ENCODE assay signal across 28 cellular contexts in the genomic region with DNA sequence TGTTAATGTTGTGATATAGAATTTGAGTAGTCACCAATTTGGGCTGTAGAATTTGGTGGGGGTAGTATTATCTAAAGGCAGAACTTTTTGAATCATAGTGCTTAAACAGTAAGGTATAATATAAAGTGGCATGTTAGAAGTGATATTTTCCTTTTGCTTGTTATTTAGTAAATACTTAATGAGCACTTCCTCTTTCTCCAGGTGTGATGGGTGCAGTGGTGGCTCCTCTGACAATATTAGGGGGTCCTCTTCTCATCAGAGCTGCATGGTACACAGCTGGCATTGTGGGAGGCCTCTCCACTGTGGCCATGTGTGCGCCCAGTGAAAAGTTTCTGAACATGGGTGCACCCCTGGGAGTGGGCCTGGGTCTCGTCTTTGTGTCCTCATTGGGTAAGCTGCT. TPM values are rescaled to one million over a fixed set of nuclear protein-coding genes. Genes with fewer than 3 reads are reported as not detected.
"Had no signal": no experiment of that assay in that cellular context is flagged by ENCODE, and none has a peak within 500 bp of the region (broad histone marks: within the 10 kb centered on the region; RNA-seq: fewer than 3 reads in every experiment).

No MANE protein-coding gene starts in this region.

- H3K27ac Mint-ChIP-seq: nephron, progenitor cell of endocrine pancreas had no signal

- H3K9me3 ChIP-seq: heart left ventricle, pancreas, tibial artery, upper lobe of left lung, uterus had no signal

- DNase-seq: dorsolateral prefrontal cortex; effector CD8-positive, alpha-beta T cell; heart left ventricle; hippocampal formation; left colon; left ventricle myocardium superior; mesendoderm; naive B cell; occipital lobe; pancreas; right cardiac atrium; small intestine; stimulated activated CD4-positive, alpha-beta T cell treated with anti-CD3 and anti-CD28 coated beads, Interleukin-12 subunit alpha, Interleukin-12 subunit beta, amount 100 ng/mL, for 4 hours; stimulated activated CD4-positive, alpha-beta T cell treated with anti-CD3 and anti-CD28 coated beads, Interleukin-2, amount 100 ng/mL, for 48 hours; tibial artery; upper lobe of left lung; uterus had no signal

- FAIRE-seq: endometrium, frontal cortex, small intestine had no signal

- H3K9me3 Mint-ChIP-seq: naive B cell; nephron; stimulated activated naive CD8-positive, alpha-beta T cell treated with anti-CD3 and anti-CD28 coated beads, Interleukin-15, Interleukin-2, amounts not matched to agents 100 ng/mL and 50 ng/mL, for 24 hours had no signal

- H3K27me3 ChIP-seq: dorsolateral prefrontal cortex, heart left ventricle, pancreas, tibial artery, upper lobe of left lung, uterus had no signal

- ATAC-seq: esophagus mucosa, left colon, left ventricle myocardium superior, pancreas, right cardiac atrium had no signal

- H3K4me3 ChIP-seq: dorsolateral prefrontal cortex, heart left ventricle, lung, pancreas, tibial artery, upper lobe of left lung, uterus had no signal

- H3K27ac ChIP-seq: dorsolateral prefrontal cortex, heart left ventricle, pancreas, tibial artery, upper lobe of left lung, uterus had no signal

- H3K4me3 Mint-ChIP-seq: naive B cell; nephron; stimulated activated naive CD8-positive, alpha-beta T cell treated with anti-CD3 and anti-CD28 coated beads, Interleukin-15, Interleukin-2, amounts not matched to agents 100 ng/mL and 50 ng/mL, for 24 hours had no signal

- H3K4me1 ChIP-seq: heart left ventricle, tibial artery, upper lobe of left lung, uterus had no signal

- H3K4me1 Mint-ChIP-seq: nephron had no signal

- H3K27me3 Mint-ChIP-seq: naive B cell; progenitor cell of endocrine pancreas; stimulated activated naive CD8-positive, alpha-beta T cell treated with anti-CD3 and anti-CD28 coated beads, Interleukin-15, Interleukin-2, amounts not matched to agents 100 ng/mL and 50 ng/mL, for 24 hours had no signal

RNA-seq across cellular contexts. Expression of a gene that starts 23.7 kb away (rescaled TPM):
- total RNA-seq: dorsolateral prefrontal cortex, fibroblast of lung, frontal cortex, glomerular endothelial cell, heart left ventricle, kidney epithelial cell, left ventricle myocardium superior, lung, occipital lobe, progenitor cell of endocrine pancreas, right cardiac atrium, temporal lobe, uterus had no signal
- polyA plus RNA-seq: fibroblast of lung, right cardiac atrium, small intestine had no signal

RNA-seq across cellular contexts. Expression of a gene that starts 44.5 kb away (rescaled TPM):
- total RNA-seq: fibroblast of lung had no signal
